1 cellular context compared by ENCODE assay signal in genomic region chr3:50275160-50275995, GRCh38.
TF ChIP-seq lines count a peak whose summit lies in the region.

No MANE protein-coding gene starts in this region.

TF ChIP-seq in IMR-90, 13 proteins besides CTCF, POLR2A, EP300 and RAD21:
- no peak for TF ChIP-seq BHLHE40 (IDR thresholded peaks at IDR 0.05; ENCODE audit: low read depth, low read length)
- TF ChIP-seq CEBPB (IDR thresholded peaks at IDR 0.05; ENCODE audit: low read depth, low read length): no peak
- no peak for TF ChIP-seq ELK1 (IDR thresholded peaks at IDR 0.05; ENCODE audit: borderline replicate concordance, low read depth, low read length)
- no peak for TF ChIP-seq NFE2L2 (IDR thresholded peaks at IDR 0.05; ENCODE audit: low read depth, low read length)
- TF ChIP-seq RFX5 (IDR thresholded peaks at IDR 0.05; ENCODE audit: low read depth, low read length): no peak
- TF ChIP-seq RCOR1 (IDR thresholded peaks at IDR 0.05; ENCODE audit: insufficient replicate concordance, low read length): no peak
- TF ChIP-seq MAZ (IDR thresholded peaks at IDR 0.05; ENCODE audit: borderline replicate concordance, low read depth, low read length): no peak
- TF ChIP-seq MXI1 (IDR thresholded peaks at IDR 0.05; ENCODE audit: borderline replicate concordance, low read depth, low read length): no peak
- no peak for TF ChIP-seq CHD1 (IDR thresholded peaks at IDR 0.05; ENCODE audit: low read depth, low read length)
- no peak for TF ChIP-seq FOS (IDR thresholded peaks at IDR 0.05; ENCODE audit: low read depth, low read length)
- no peak for TF ChIP-seq MAFK (IDR thresholded peaks at IDR 0.05; ENCODE audit: low read depth, low read length)
- no peak for TF ChIP-seq SMC3 (IDR thresholded peaks at IDR 0.05; ENCODE audit: low read depth, low read length)
- TF ChIP-seq USF2 (IDR thresholded peaks at IDR 0.05; ENCODE audit: low read depth, low read length): no peak
